Comparison of ENCODE assay signal across 10 cellular contexts in the genomic region with DNA sequence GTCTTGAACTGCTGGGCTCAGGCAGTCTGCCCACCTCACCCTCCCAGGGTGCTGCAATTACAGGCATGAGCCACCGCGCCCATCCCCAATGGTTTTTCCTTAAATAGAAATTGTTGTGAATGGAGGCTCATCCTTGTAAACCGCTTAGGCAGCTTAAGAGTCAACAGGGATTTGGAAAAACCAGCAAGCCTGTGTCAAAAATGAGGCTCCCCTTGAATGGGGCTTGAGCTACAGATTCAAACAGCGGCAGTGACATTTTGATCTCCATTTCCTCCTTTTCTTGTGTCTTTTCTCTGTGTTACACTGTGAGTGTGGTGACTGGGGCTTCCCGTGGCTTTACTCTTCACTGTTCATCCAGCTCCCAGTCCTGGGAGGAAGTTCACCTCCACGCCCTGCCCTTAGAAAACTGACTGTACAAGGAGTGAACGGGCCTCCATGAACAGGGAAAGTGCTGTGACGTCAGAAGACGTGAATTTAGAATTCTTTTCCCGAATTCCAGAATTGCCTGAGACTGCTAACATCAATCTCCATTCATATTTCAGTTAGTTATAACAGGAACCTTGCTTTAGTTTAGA. TPM values are rescaled to one million over a fixed set of nuclear protein-coding genes. Genes with fewer than 3 reads are reported as not detected.
DNase-seq lines count a peak whose midpoint lies in the region; ATAC-seq, FAIRE-seq and TF ChIP-seq lines count a peak whose summit lies in the region.
"Had no signal": no experiment of that assay in that cellular context is flagged by ENCODE, and none has a peak within 500 bp of the region (broad histone marks: within the 10 kb centered on the region; RNA-seq: fewer than 3 reads in every experiment).

No MANE protein-coding gene starts in this region.

- no peak overlapping the region for H3K56ac ChIP-seq in H9 (ENCODE audit: insufficient read length, low read depth, low read length)

- TF ChIP-seq CTCF in A549 (IDR thresholded peaks at IDR 0.05) (no peak), H9 (conservative IDR thresholded peaks at IDR 0.05) (no peak), GM12878 (IDR thresholded peaks at IDR 0.05 in 2 of 3, conservative IDR thresholded peaks at IDR 0.05 in 1 of 3; ENCODE audit: control insufficient read depth in 2 of 3, extremely low read depth in 1 of 3, insufficient read depth in 1 of 3, low read depth in 3 of 3, low read length in 3 of 3) (no peak)

- no peak overlapping the region for H2BK20ac ChIP-seq in H9 (ENCODE audit: low read depth, low read length, poor library complexity, severe bottlenecking)

- TF ChIP-seq EP300 in A549 (IDR thresholded peaks at IDR 0.05) (no peak), GM12878 (IDR thresholded peaks at IDR 0.05; ENCODE audit: borderline replicate concordance in 1 of 2, control insufficient read depth in 1 of 2, low read depth in 2 of 2, low read length in 2 of 2) (no peak)

- H3K27me3 Mint-ChIP-seq in H9 (ENCODE audit: low read depth) (no peaks in the 10 kb centered on the region; the same call in 1 of the 2 replicates), naive B cell (no peaks in the 10 kb centered on the region)

- no peak overlapping the region for H2BK120ac ChIP-seq in H9 (ENCODE audit: low read depth, low read length, poor library complexity, severe bottlenecking)

- no peak for TF ChIP-seq RAD21 in A549 (conservative IDR thresholded peaks at IDR 0.05 in 1 of 2, IDR thresholded peaks at IDR 0.05 in 1 of 2)
- TF ChIP-seq RAD21 in GM12878 (IDR thresholded peaks at IDR 0.05; ENCODE audit: insufficient read depth, low read depth, low read length) = no peak

- H3T11ph ChIP-seq in H9 (ENCODE audit: low read length) = no peak overlapping the region

- H4K20me1 ChIP-seq in H9 (ENCODE audit: control insufficient read depth, insufficient read depth, insufficient read length) = no peaks in the 10 kb centered on the region
- H4K20me1 ChIP-seq in GM12878 (ENCODE audit: control insufficient read depth, insufficient read depth) = no peaks in the 10 kb centered on the region

- BruUV-seq in GM12878 (replicated peaks; lab: Mats Ljungman, UMichigan) = no TSS peak

- H3K27ac ChIP-seq in A549 (peak overlapping the region; percentile 61 to 89; a peak in 5 of 6 replicates), H9 (ENCODE audit: insufficient read length, low read depth, low read length) (no peak overlapping the region), GM12878 (ENCODE audit: control insufficient read depth, insufficient read depth) (no peak overlapping the region), SJCRH30 (no peak overlapping the region)

- H3K79me2 ChIP-seq in H9 (ENCODE audit: insufficient read depth, low read length) (no peaks in the 10 kb centered on the region), GM12878 (ENCODE audit: control insufficient read depth, insufficient read depth, low read length) (no peaks in the 10 kb centered on the region)

- H3K9ac ChIP-seq in H9 (ENCODE audit: extremely low read depth, insufficient read length, low read length) = no peak overlapping the region
- H3K9ac ChIP-seq in GM12878 (ENCODE audit: control insufficient read depth, insufficient read depth, low read length) = no peak overlapping the region

- ATAC-seq in A549 (no peak), GM12878 (no peak), naive B cell (ENCODE audit: low read depth in 2 of 2) (no peak), GM18868 (IDR thresholded peaks at IDR 0.05; ENCODE audit: unreplicated experiment) (no peak)

- H4K8ac ChIP-seq in H9 (replicated peaks; ENCODE audit: insufficient read length, low read depth, low read length) = no peak overlapping the region

- CTCF ChIA-PET in A549 (lab: Yijun Ruan, JAX) = interaction anchor here (0.6 to 2.9 kb wide), 6 partner anchors 8 to 25 kb away, joined by 3 to 10 read pairs (median 6); no protein-coding TSS in a partner anchor
- CTCF ChIA-PET in GM12878 (lab: Yijun Ruan, JAX) = interaction anchor here (1.0 to 1.5 kb wide), 3 partner anchors 10 to 89 kb away, joined by 5 read pairs; partner anchors contain the start of gene FAM32A

- H3K9me3 ChIP-seq in A549 (no peaks in the 10 kb centered on the region), H9 (ENCODE audit: control insufficient read depth, low read depth, low read length) (no peaks in the 10 kb centered on the region), GM12878 (replicated peaks; ENCODE audit: control insufficient read depth, insufficient read depth, low read length) (no peaks in the 10 kb centered on the region), SJCRH30 (replicated peaks) (no peaks in the 10 kb centered on the region)

- in situ Hi-C loops in GM12878 (cut with MboI) = no loop called here

- H2BK12ac ChIP-seq in H9 (ENCODE audit: insufficient read length, low read depth, low read length) = no peak overlapping the region

- no peak overlapping the region for H2BK5ac ChIP-seq in H9 (ENCODE audit: insufficient read length, low read length)

- H2AFZ ChIP-seq in H9 (ENCODE audit: low read length) = no peak overlapping the region
- H2AFZ ChIP-seq in GM12878 (ENCODE audit: control insufficient read depth, low read depth, low read length) = no peak overlapping the region

- H3K9me3 Mint-ChIP-seq in H9 (no peaks in the 10 kb centered on the region), naive B cell (no peaks in the 10 kb centered on the region)

- SMC1A ChIA-PET in GM12878 (lab: Charles Lee; ENCODE audit: uncharacterized antibody, unreplicated experiment) = interaction anchor here (0.6 to 2.3 kb wide), 3 partner anchors 12 to 82 kb away, joined by 4 to 7 read pairs (median 5); no protein-coding TSS in a partner anchor

- H4K91ac ChIP-seq in H9 (ENCODE audit: insufficient read length, low read depth, low read length) = no peak overlapping the region

- no peak overlapping the region for H4K5ac ChIP-seq in H9 (ENCODE audit: insufficient read length, low read depth, low read length)

- peaks cover 39 to 78% of the 10 kb centered on the region in 2 experiments for H3K36me3 ChIP-seq in GM12878 (ENCODE audit: control insufficient read depth in 2 of 2, insufficient read depth in 2 of 2, low read length in 1 of 2)
- H3K36me3 ChIP-seq in SJCRH30 = peaks cover 94% of the 10 kb centered on the region

- H3K4me2 ChIP-seq in A549 (no peak overlapping the region; the same call in 2 of the 3 replicates), H9 (ENCODE audit: insufficient read depth, insufficient read length, low read length) (no peak overlapping the region), GM12878 (ENCODE audit: control insufficient read depth, insufficient read depth) (no peak overlapping the region)

- no peaks in the 10 kb centered on the region for H3K4me1 Mint-ChIP-seq in H9
- H3K4me1 Mint-ChIP-seq in naive B cell = peaks cover 14 to 19% (median 18%) of the 10 kb centered on the region in 3 donors

- no peaks in the 10 kb centered on the region for H3K23me2 ChIP-seq in H9 (ENCODE audit: insufficient read length, low read depth, low read length, poor library complexity, severe bottlenecking)

- no peak overlapping the region for H2BK15ac ChIP-seq in H9 (ENCODE audit: low read depth, low read length)

- no peak overlapping the region for H3K4ac ChIP-seq in H9 (ENCODE audit: low read depth, low read length)

- H3K14ac ChIP-seq in H9 (ENCODE audit: insufficient read depth, low read length) = no peak overlapping the region

- peaks cover 62 to 97% (median 92%) of the 10 kb centered on the region in 3 experiments for H3K36me3 Mint-ChIP-seq in H9 (ENCODE audit: insufficient read depth in 1 of 3, low read depth in 3 of 3)
- peaks cover 19 to 47% of the 10 kb centered on the region in 2 donors for H3K36me3 Mint-ChIP-seq in naive B cell

- no peaks in the 10 kb centered on the region for H3K79me1 ChIP-seq in H9 (ENCODE audit: insufficient read depth, low read depth, low read length, poor library complexity, severe bottlenecking)

- RAD21 ChIA-PET in GM12878 (lab: Charles Lee; ENCODE audit: unreplicated experiment) = interaction anchor here (0.8 to 1.6 kb wide), 3 partner anchors 19 to 55 kb away, joined by 3 read pairs; no protein-coding TSS in a partner anchor

- H3K4me3 Mint-ChIP-seq in H9 (no peak overlapping the region), naive B cell (no peak overlapping the region)

- no peak for TF ChIP-seq POLR2A in A549 (IDR thresholded peaks at IDR 0.05; ENCODE audit: low read length)
- peak; percentile 34; the same call in 1 of the 2 replicates for TF ChIP-seq POLR2A in GM12878 (IDR thresholded peaks at IDR 0.05; ENCODE audit: low read depth, low read length)

- H3K4me1 ChIP-seq in A549 (peaks cover 70% of the 10 kb centered on the region), H9 (ENCODE audit: insufficient read depth, low read length) (no peaks in the 10 kb centered on the region), GM12878 (ENCODE audit: control insufficient read depth, insufficient read depth, low read length) (no peaks in the 10 kb centered on the region), SJCRH30 (no peaks in the 10 kb centered on the region)

- no peak for FAIRE-seq in A549 (lab: Jason Lieb, UNC)
- no peak for FAIRE-seq in GM12878 (lab: Jason Lieb, UNC)
- FAIRE-seq: endometrium had no signal

- H3K18ac ChIP-seq in H9 (ENCODE audit: insufficient read length, low read depth, low read length) = no peak overlapping the region

- intact Hi-C loops in GM12878 (cut with micrococcal nuclease; ENCODE audit: unreplicated experiment) = no loop called here

- no peak overlapping the region for H2AK5ac ChIP-seq in H9 (ENCODE audit: insufficient read length, low read length)

- H3K23ac ChIP-seq in H9 (ENCODE audit: insufficient read length, low read depth, low read length) = no peak overlapping the region

- DNase-seq in A549 (ENCODE audit: low read depth in 1 of 2, low spot score in 1 of 2) (peak in 1 of 2 experiments; percentile 54), H9 (no peak), GM12878 (ENCODE audit: low read depth, low spot score) (no peak), naive B cell (no peak), epidermal melanocyte (ENCODE audit: insufficient read length, low spot score) (no peak), SIG-M5 (lab: John Stamatoyannopoulos, UW) (no peak), SJCRH30 (no peak)
- DNase-seq: NCI-H1436 treated with DMSO at 0.1 percent for 48 hours had no signal

- POLR2A ChIA-PET in A549 (lab: Yijun Ruan, JAX) = no interaction called here
- POLR2A ChIA-PET in GM12878 (lab: Charles Lee) = interaction anchor here (0.7 to 1.3 kb wide), 3 partner anchors 12 to 640 kb away, joined by 3 to 4 read pairs (median 3); no protein-coding TSS in a partner anchor

- H3K27me3 ChIP-seq in H9 (ENCODE audit: insufficient read depth, low read length) (no peaks in the 10 kb centered on the region), GM12878 (replicated peaks in 1 of 2; ENCODE audit: control insufficient read depth in 2 of 2, insufficient read depth in 2 of 2, low read length in 1 of 2) (no peaks in the 10 kb centered on the region), SJCRH30 (no peaks in the 10 kb centered on the region)

- 73% methylated on average over 10 of the region's 10 CpGs for WGBS in A549 (ENCODE audit: missing lambda C conversion rate)
- WGBS in H9 (ENCODE audit: extremely low coverage, insufficient read length, low lambda C conversion rate) = no CpG with 5 or more reads among the region's 10 CpGs
- 84% methylated on average over 10 of the region's 10 CpGs for WGBS in GM12878 (ENCODE audit: insufficient coverage, insufficient replicate concordance, low lambda C conversion rate, missing lambda C conversion rate)

- H3K4me3 ChIP-seq in A549 = no peak overlapping the region
- H3K4me3 ChIP-seq in GM12878 = no peak overlapping the region
- no peak overlapping the region for H3K4me3 ChIP-seq in SJCRH30

- peak overlapping the region; percentile 56 to 92 (median 91); a peak in 5 of 7 replicates for H3K27ac Mint-ChIP-seq in H9
- peak overlapping the region in 4 of 6 donors; percentile 3 to 82 (median 54) for H3K27ac Mint-ChIP-seq in naive B cell

RNA-seq across cellular contexts. Expression of gene RAB8A, which starts 15.3 kb away (rescaled TPM):
- 69.4 and 91.4 TPM in 2 replicates for polyA plus RNA-seq in A549 (2011; rRNA removed)
- 55.9 and 57.1 TPM in 2 replicates for polyA plus RNA-seq in A549 (2012; cell fraction: cytosol; rRNA removed)
- 32.6 and 35.2 TPM in 2 replicates for polyA plus RNA-seq in A549 (2012; cell fraction: nucleus; rRNA removed)
- 89.2 to 101 TPM (median 90.1 TPM) in 3 replicates for polyA plus RNA-seq in A549 (2017; fragmentation: RNase III; extraction: RNeasy Plus Mini Kit Qiagen cat#74134 plus additional on column Dnase treatment)
- polyA minus RNA-seq in A549 (2011; rRNA and poly(A)+ RNA removed) = 99.1 and 130 TPM in 2 replicates
- total RNA-seq in H9 (2021) = 93.8 and 103 TPM in 2 replicates
- 85.8 and 91.6 TPM in 2 replicates for total RNA-seq in GM12878 (2013; cell fraction: nucleolus; rRNA removed)
- total RNA-seq in GM12878 (2014; rRNA removed) = 94.2 and 104 TPM in 2 replicates
- 233 and 239 TPM in 2 replicates for total RNA-seq in GM12878 (2014; rRNA removed; fragmentation: Illumina TruSeq; extraction: Trizol)
- 162 and 181 TPM in 2 replicates for total RNA-seq in GM12878 (2021)
- 29.0 TPM for polyA plus RNA-seq in GM12878 (2011; ENCODE audit: low read depth)
- polyA plus RNA-seq in GM12878 (2011; rRNA removed) = 177 and 189 TPM in 2 replicates
- 137 and 184 TPM in 2 replicates for polyA plus RNA-seq in GM12878 (2011; cell fraction: cytosol; rRNA removed)
- 94.2 and 96.1 TPM in 2 replicates for polyA plus RNA-seq in GM12878 (2011; cell fraction: nucleus; rRNA removed)
- polyA plus RNA-seq in GM12878 (2012) = 75.4 and 124 TPM in 2 replicates
- 138 and 168 TPM in 2 replicates for polyA plus RNA-seq in GM12878 (2014; fragmentation: Illumina TruSeq; extraction: Trizol)
- 10 to 100 TPM; 23.9 to 39.1 TPM for polyA plus RNA-seq in GM12878 (2014; fragmentation: Nextera tagmentation; extraction: Ambion mirVana)
- 204 and 226 TPM in 2 replicates for polyA plus RNA-seq in GM12878 (2014; rRNA removed)
- 100 to 1,000 TPM; 308 to 314 TPM for polyA plus RNA-seq in GM12878 (2016; fragmentation: Nextera tagmentation; extraction: Ambion mirVana)
- 303 and 377 TPM in 2 replicates for polyA minus RNA-seq in GM12878 (2011; rRNA and poly(A)+ RNA removed)
- polyA minus RNA-seq in GM12878 (2011; cell fraction: cytosol; rRNA and poly(A)+ RNA removed) = 89.7 and 135 TPM in 2 replicates
- polyA minus RNA-seq in GM12878 (2011; cell fraction: nucleus; rRNA and poly(A)+ RNA removed) = 71.4 and 108 TPM in 2 replicates
- polyA plus RNA-seq in naive B cell (ENCODE audit: low read depth in 6 of 6) = 100 to 1,000 TPM in 5 of 6 donors, 10 to 100 TPM in 1; 98.8 to 134 (median 112) TPM
- total RNA-seq in SJCRH30 (2014; rRNA removed; shearing (Covaris generic)) = 102 and 104 TPM in 2 replicates

RNA-seq across cellular contexts. Expression of gene TPM4, which starts 20.1 kb away (rescaled TPM):
- polyA plus RNA-seq in A549 (2011; rRNA removed) (474 and 777 TPM in 2 replicates), A549 (2017; fragmentation: RNase III; extraction: RNeasy Plus Mini Kit Qiagen cat#74134 plus additional on column Dnase treatment) (610 to 921 TPM (median 860 TPM) in 3 replicates), GM12878 (2011; rRNA removed) (387 and 534 TPM in 2 replicates), GM12878 (2014; fragmentation: Illumina TruSeq; extraction: Trizol) (620 and 767 TPM in 2 replicates), GM12878 (2014; fragmentation: Nextera tagmentation; extraction: Ambion mirVana) (100 to 1,000 TPM; 183 to 194 TPM), GM12878 (2014; rRNA removed) (387 and 401 TPM in 2 replicates), GM12878 (2016; fragmentation: Nextera tagmentation; extraction: Ambion mirVana) (100 to 1,000 TPM; 469 to 473 TPM), naive B cell (ENCODE audit: low read depth in 6 of 6) (10 to 100 TPM; 53.6 to 85.7 (median 76.7) TPM)
- 359 and 388 TPM in 2 replicates for polyA plus RNA-seq in A549 (2012; cell fraction: cytosol; rRNA removed)
- polyA plus RNA-seq in A549 (2012; cell fraction: nucleus; rRNA removed) = 163 and 197 TPM in 2 replicates
- 186 and 201 TPM in 2 replicates for polyA minus RNA-seq in A549 (2011; rRNA and poly(A)+ RNA removed)
- total RNA-seq in H9 (2021) (431 TPM in 2 replicates), GM12878 (2014; rRNA removed) (413 and 473 TPM in 2 replicates), GM12878 (2014; rRNA removed; fragmentation: Illumina TruSeq; extraction: Trizol) (513 and 542 TPM in 2 replicates), GM12878 (2021) (338 and 361 TPM in 2 replicates)
- 161 and 178 TPM in 2 replicates for total RNA-seq in GM12878 (2013; cell fraction: nucleolus; rRNA removed)
- polyA plus RNA-seq in GM12878 (2011; ENCODE audit: low read depth) = 212 TPM
- polyA plus RNA-seq in GM12878 (2011; cell fraction: cytosol; rRNA removed) = 210 and 246 TPM in 2 replicates
- 84.6 and 156 TPM in 2 replicates for polyA plus RNA-seq in GM12878 (2011; cell fraction: nucleus; rRNA removed)
- 261 and 281 TPM in 2 replicates for polyA plus RNA-seq in GM12878 (2012)
- polyA minus RNA-seq in GM12878 (2011; rRNA and poly(A)+ RNA removed) = 142 and 153 TPM in 2 replicates
- 99.6 and 122 TPM in 2 replicates for polyA minus RNA-seq in GM12878 (2011; cell fraction: cytosol; rRNA and poly(A)+ RNA removed)
- polyA minus RNA-seq in GM12878 (2011; cell fraction: nucleus; rRNA and poly(A)+ RNA removed) = 45.9 and 97.4 TPM in 2 replicates
- total RNA-seq in SJCRH30 (2014; rRNA removed; shearing (Covaris generic)) = 408 and 419 TPM in 2 replicates

RNA-seq across cellular contexts. Expression of gene HSH2D, which starts 47.1 kb away (rescaled TPM):
- 0.05 and 0.16 TPM in 2 replicates for polyA plus RNA-seq in A549 (2011; rRNA removed)
- polyA plus RNA-seq in A549 (2012; cell fraction: cytosol; rRNA removed) = not detected in 2 replicates
- polyA plus RNA-seq in A549 (2012; cell fraction: nucleus; rRNA removed) = not detected in 2 replicates
- not detected in 3 replicates for polyA plus RNA-seq in A549 (2017; fragmentation: RNase III; extraction: RNeasy Plus Mini Kit Qiagen cat#74134 plus additional on column Dnase treatment)
- not detected in 2 replicates for polyA minus RNA-seq in A549 (2011; rRNA and poly(A)+ RNA removed)
- 1.8 and 2.3 TPM in 2 replicates for total RNA-seq in H9 (2021)
- total RNA-seq in GM12878 (2013; cell fraction: nucleolus; rRNA removed) = 70.0 and 81.1 TPM in 2 replicates
- total RNA-seq in GM12878 (2014; rRNA removed) = 118 and 121 TPM in 2 replicates
- 88.4 and 92.6 TPM in 2 replicates for total RNA-seq in GM12878 (2014; rRNA removed; fragmentation: Illumina TruSeq; extraction: Trizol)
- 81.7 and 87.8 TPM in 2 replicates for total RNA-seq in GM12878 (2021)
- polyA plus RNA-seq in GM12878 (2011; ENCODE audit: low read depth) = 60.0 TPM
- polyA plus RNA-seq in GM12878 (2011; rRNA removed) = 63.2 and 88.2 TPM in 2 replicates
- polyA plus RNA-seq in GM12878 (2011; cell fraction: cytosol; rRNA removed) = 126 and 139 TPM in 2 replicates
- polyA plus RNA-seq in GM12878 (2011; cell fraction: nucleus; rRNA removed) = 119 and 132 TPM in 2 replicates
- polyA plus RNA-seq in GM12878 (2012) = 84.2 and 96.9 TPM in 2 replicates
- 64.8 and 105 TPM in 2 replicates for polyA plus RNA-seq in GM12878 (2014; fragmentation: Illumina TruSeq; extraction: Trizol)
- 10 to 100 TPM; 22.0 to 27.2 TPM for polyA plus RNA-seq in GM12878 (2014; fragmentation: Nextera tagmentation; extraction: Ambion mirVana)
- 141 and 145 TPM in 2 replicates for polyA plus RNA-seq in GM12878 (2014; rRNA removed)
- polyA plus RNA-seq in GM12878 (2016; fragmentation: Nextera tagmentation; extraction: Ambion mirVana) = 10 to 100 TPM; 82.0 to 90.3 TPM
- 31.7 and 67.1 TPM in 2 replicates for polyA minus RNA-seq in GM12878 (2011; rRNA and poly(A)+ RNA removed)
- 19.8 and 25.6 TPM in 2 replicates for polyA minus RNA-seq in GM12878 (2011; cell fraction: cytosol; rRNA and poly(A)+ RNA removed)
- 19.5 and 39.2 TPM in 2 replicates for polyA minus RNA-seq in GM12878 (2011; cell fraction: nucleus; rRNA and poly(A)+ RNA removed)
- polyA plus RNA-seq in naive B cell (ENCODE audit: low read depth in 6 of 6) = 10 to 100 TPM; 25.7 to 53.2 (median 40.1) TPM
- 0.23 and 0.42 TPM in 2 replicates for total RNA-seq in SJCRH30 (2014; rRNA removed; shearing (Covaris generic))

Comparison
In these comparisons a context has a peak if more than half of its experiments do, and no peak if none do; other contexts are left out.
1. H3K27ac ChIP-seq: peak in A549 (2 of 2); none in H9 (single experiment), GM12878 (single experiment) and SJCRH30 (single experiment).
2. RNA of gene HSH2D, which starts 47.1 kb away (total RNA-seq): 70.0 to 121 TPM in GM12878; 1.8 to 2.3 TPM in H9 and 0.23 to 0.42 TPM in SJCRH30; every median in the first group is over 10 times any median in the second.
3. Of the 24 proteins assayed by ChIP-seq in both GM12878 and A549: peak only in GM12878: POLR2A; only in A549: POLR2AphosphoS2; in both: none; in neither: 22.